ENCODE assay signal across 17 cellular contexts in the genomic region with DNA sequence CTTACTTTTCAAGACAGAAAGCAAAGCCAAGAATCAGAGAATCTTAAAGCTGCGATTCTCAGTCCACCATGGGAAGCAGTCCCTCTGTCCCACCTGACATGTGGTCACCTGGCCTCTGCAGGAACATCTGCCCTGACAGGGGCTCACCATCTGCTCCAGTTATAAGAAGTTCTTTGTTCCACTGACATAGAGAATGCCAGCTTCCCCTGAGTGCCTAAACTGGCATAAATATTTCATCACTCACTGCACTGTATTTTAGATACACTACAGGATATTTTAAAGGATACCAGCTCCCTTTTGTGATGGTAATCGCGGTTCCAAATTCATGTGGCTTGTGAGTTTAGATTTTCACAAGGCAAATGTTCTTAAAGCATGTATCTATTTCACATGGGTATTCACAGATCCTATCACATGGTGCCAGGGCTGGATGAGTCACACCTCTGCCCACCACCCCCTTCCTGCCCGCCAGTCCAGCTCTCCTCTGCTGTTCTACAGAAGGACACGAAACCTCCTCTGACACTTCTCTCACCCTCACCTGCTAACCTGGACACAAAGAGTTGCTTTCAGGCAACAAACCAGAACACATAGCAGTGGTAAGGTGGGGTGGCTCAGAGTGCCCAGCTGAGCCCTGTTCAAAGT.
DNase-seq lines count a peak whose midpoint lies in the region; TF ChIP-seq lines count a peak whose summit lies in the region.
"Had no signal": no experiment of that assay in that cellular context is flagged by ENCODE, and none has a peak within 500 bp of the region (broad histone marks: within the 10 kb centered on the region; RNA-seq: fewer than 3 reads in every experiment).

No MANE protein-coding gene starts in this region.

- H3K27me3 ChIP-seq in breast epithelium (no peaks in the 10 kb centered on the region), SK-N-SH (ENCODE audit: insufficient read depth) (no peaks in the 10 kb centered on the region), vagina (no peaks in the 10 kb centered on the region)
- H3K27me3 ChIP-seq: brain microvascular endothelial cell, right lobe of liver, transverse colon had no signal

- H3K4me3 Mint-ChIP-seq in MCF 10A (ENCODE audit: unreplicated experiment) (no peak overlapping the region), glutamatergic neuron (ENCODE audit: unreplicated experiment) (peak overlapping the region; percentile 69)
- no peak overlapping the region for H3K4me3 Mint-ChIP-seq in activated CD4-positive, alpha-beta memory T cell treated with anti-CD3 and anti-CD28 coated beads, Interleukin-2, amount 10 ng/mL, durations not matched to agents 7 days and 5 days
- H3K4me3 Mint-ChIP-seq: nephron had no signal

- no peak for TF ChIP-seq POLR2A in breast epithelium (IDR thresholded peaks at IDR 0.05)
- no peak for TF ChIP-seq POLR2A in vagina (IDR thresholded peaks at IDR 0.05)

- H3K4me1 Mint-ChIP-seq in MCF 10A (ENCODE audit: insufficient read depth, unreplicated experiment) (peaks cover 11% of the 10 kb centered on the region), glutamatergic neuron (ENCODE audit: low read depth, unreplicated experiment) (peaks cover 18% of the 10 kb centered on the region)
- peaks cover 1% of the 10 kb centered on the region for H3K4me1 Mint-ChIP-seq in activated CD4-positive, alpha-beta memory T cell treated with anti-CD3 and anti-CD28 coated beads, Interleukin-2, amount 10 ng/mL, durations not matched to agents 7 days and 5 days
- H3K4me1 Mint-ChIP-seq: nephron had no signal

- 76% methylated on average over 5 of the region's 5 CpGs for WGBS in SK-N-SH (ENCODE audit: low lambda C conversion rate)

- H3K4me1 ChIP-seq in breast epithelium, result no peaks in the 10 kb centered on the region
- H3K4me1 ChIP-seq in SK-N-SH (ENCODE audit: control insufficient read depth in 1 of 2, insufficient read depth in 2 of 2, low read depth in 1 of 2, low read length in 1 of 2), result peaks cover under 1 to 2% of the 10 kb centered on the region in 2 experiments; a peak in 1 of 4 replicates
- H3K4me1 ChIP-seq in vagina, result peaks cover 11% of the 10 kb centered on the region
- H3K4me1 ChIP-seq: right lobe of liver, transverse colon had no signal

- CTCF ChIA-PET in MCF 10A (lab: Yijun Ruan, JAX), result interaction anchor here (0.8 to 3.5 kb wide), 6 partner anchors 13 to 275 kb away, joined by 3 to 14 read pairs (median 6); no protein-coding TSS in a partner anchor
- CTCF ChIA-PET in SK-N-SH (lab: Yijun Ruan, JAX), result interaction anchor here (0.6 to 5.7 kb wide), 6 partner anchors 11 to 114 kb away, joined by 3 to 30 read pairs (median 3); no protein-coding TSS in a partner anchor
- CTCF ChIA-PET in activated CD4-positive, alpha-beta memory T cell treated with anti-CD3 and anti-CD28 coated beads, Interleukin-2, amount 10 ng/mL, durations not matched to agents 7 days and 5 days (lab: Charles Lee), result interaction anchor here (0.5 to 1.4 kb wide), 3 partner anchors 23 to 1062 kb away, joined by 3 read pairs; no protein-coding TSS in a partner anchor

- H3K9me3 ChIP-seq in breast epithelium (no peaks in the 10 kb centered on the region), SK-N-SH (no peaks in the 10 kb centered on the region), vagina (no peaks in the 10 kb centered on the region)
- H3K9me3 ChIP-seq: right lobe of liver, transverse colon had no signal

- H3K9me3 Mint-ChIP-seq in MCF 10A (ENCODE audit: unreplicated experiment) (no peaks in the 10 kb centered on the region), glutamatergic neuron (ENCODE audit: unreplicated experiment) (no peaks in the 10 kb centered on the region)
- no peaks in the 10 kb centered on the region for H3K9me3 Mint-ChIP-seq in activated CD4-positive, alpha-beta memory T cell treated with anti-CD3 and anti-CD28 coated beads, Interleukin-2, amount 10 ng/mL, durations not matched to agents 7 days and 5 days
- H3K9me3 Mint-ChIP-seq: nephron had no signal

- H3K27ac Mint-ChIP-seq in MCF 10A (ENCODE audit: low read depth, unreplicated experiment), result peak overlapping the region; percentile 2
- peak overlapping the region; percentile 75 for H3K27ac Mint-ChIP-seq in glutamatergic neuron (ENCODE audit: unreplicated experiment)
- H3K27ac Mint-ChIP-seq in activated CD4-positive, alpha-beta memory T cell treated with anti-CD3 and anti-CD28 coated beads, Interleukin-2, amount 10 ng/mL, durations not matched to agents 7 days and 5 days, result no peak overlapping the region
- H3K27ac Mint-ChIP-seq: nephron had no signal

- DNase-seq in MCF 10A (ENCODE audit: unreplicated experiment) (peak; percentile 65), breast epithelium (ENCODE audit: low spot score in 2 of 2) (no peak), SK-N-SH (no peak), glutamatergic neuron (no peak), vagina (ENCODE audit: extremely low spot score in 2 of 2) (no peak), NCI-H187 treated with DMSO at 0.1 percent for 48 hours (lab: John Stamatoyannopoulos, UW) (no peak)
- no peak for DNase-seq in activated CD4-positive, alpha-beta memory T cell treated with anti-CD3 and anti-CD28 coated beads, Interleukin-2, amount 10 ng/mL, durations not matched to agents 7 days and 5 days
- no peak for DNase-seq in activated T-cell treated with anti-CD3 and anti-CD28 coated beads, Interleukin-2, amount 50 U/mL, for 48 hours
- DNase-seq: activated naive CD4-positive, alpha-beta T cell; brain microvascular endothelial cell; COR-L47; NCI-H226; right lobe of liver; stimulated activated CD4-positive, alpha-beta T cell treated with anti-CD3 and anti-CD28 coated beads, Interleukin-2, amount 100 ng/mL, for 48 hours; transverse colon had no signal

- H3K79me2 ChIP-seq in SK-N-SH (ENCODE audit: insufficient read depth), result no peaks in the 10 kb centered on the region

- TF ChIP-seq CTCF in MCF 10A (IDR thresholded peaks at IDR 0.05; ENCODE audit: unreplicated experiment) (no peak), breast epithelium (IDR thresholded peaks at IDR 0.05) (no peak), SK-N-SH (IDR thresholded peaks at IDR 0.05) (no peak), glutamatergic neuron (IDR thresholded peaks at IDR 0.05; ENCODE audit: partially characterized antibody, unreplicated experiment) (no peak), vagina (IDR thresholded peaks at IDR 0.05) (no peak)

- H3F3A ChIP-seq in SK-N-SH (replicated peaks; ENCODE audit: insufficient read depth), result no peaks in the 10 kb centered on the region

- H3K9me2 ChIP-seq in SK-N-SH, result no peaks in the 10 kb centered on the region

- no peak overlapping the region; the same call in 1 of the 2 replicates for H3K4me2 ChIP-seq in SK-N-SH

- POLR2A ChIA-PET in MCF 10A (lab: Yijun Ruan, JAX), result interaction anchor here (0.6 kb wide), 1 partner anchor 13 kb away, joined by 4 read pairs; no protein-coding TSS in a partner anchor
- POLR2A ChIA-PET in SK-N-SH (lab: Yijun Ruan, JAX), result no interaction called here
- POLR2A ChIA-PET in activated CD4-positive, alpha-beta memory T cell treated with anti-CD3 and anti-CD28 coated beads, Interleukin-2, amount 10 ng/mL, durations not matched to agents 7 days and 5 days (lab: Charles Lee), result no interaction called here

- intact Hi-C loops in MCF 10A (cut with micrococcal nuclease) (no loop called here), breast epithelium (cut with DNase I; ENCODE audit: low total_unique reads) (no loop called here), vagina (cut with DNase I) (no loop called here)

- H3K27me3 Mint-ChIP-seq in MCF 10A (ENCODE audit: insufficient read depth, unreplicated experiment), result no peaks in the 10 kb centered on the region
- H3K27me3 Mint-ChIP-seq in glutamatergic neuron (ENCODE audit: unreplicated experiment), result no peaks in the 10 kb centered on the region
- no peaks in the 10 kb centered on the region for H3K27me3 Mint-ChIP-seq in activated CD4-positive, alpha-beta memory T cell treated with anti-CD3 and anti-CD28 coated beads, Interleukin-2, amount 10 ng/mL, durations not matched to agents 7 days and 5 days

- H3K36me3 ChIP-seq in breast epithelium (no peaks in the 10 kb centered on the region), SK-N-SH (replicated peaks in 1 of 2; ENCODE audit: control insufficient read depth in 1 of 2, insufficient read depth in 2 of 2, low read length in 1 of 2) (no peaks in the 10 kb centered on the region), vagina (no peaks in the 10 kb centered on the region)
- H3K36me3 ChIP-seq: brain microvascular endothelial cell, right lobe of liver, transverse colon had no signal

- no peak for TF ChIP-seq EP300 in SK-N-SH (IDR thresholded peaks at IDR 0.05; ENCODE audit: borderline replicate concordance in 1 of 2, low read depth in 1 of 2, low read length in 1 of 2)

- BruUV-seq in MCF 10A (replicated peaks; lab: Mats Ljungman, UMichigan), result no TSS peak

- H3K36me3 Mint-ChIP-seq in MCF 10A (ENCODE audit: insufficient read depth, unreplicated experiment) (no peaks in the 10 kb centered on the region), glutamatergic neuron (ENCODE audit: unreplicated experiment) (no peaks in the 10 kb centered on the region)
- no peaks in the 10 kb centered on the region for H3K36me3 Mint-ChIP-seq in activated CD4-positive, alpha-beta memory T cell treated with anti-CD3 and anti-CD28 coated beads, Interleukin-2, amount 10 ng/mL, durations not matched to agents 7 days and 5 days (ENCODE audit: low read depth)

- no peak overlapping the region for H3K9ac ChIP-seq in SK-N-SH

- TF ChIP-seq RAD21 in SK-N-SH (IDR thresholded peaks at IDR 0.05; ENCODE audit: low read length), result no peak

- H3K27ac ChIP-seq in breast epithelium, result no peak overlapping the region
- no peak overlapping the region; a peak in 1 of 4 replicates for H3K27ac ChIP-seq in SK-N-SH (ENCODE audit: low read depth in 2 of 2, low read length in 1 of 2)
- H3K27ac ChIP-seq in vagina, result peak overlapping the region; percentile 9
- H3K27ac ChIP-seq: brain microvascular endothelial cell, right lobe of liver, transverse colon, VCaP had no signal

- no peak overlapping the region for H2AFZ ChIP-seq in SK-N-SH (ENCODE audit: low read depth)

- H3K4me3 ChIP-seq in breast epithelium (no peak overlapping the region), SK-N-SH (ENCODE audit: low read depth in 2 of 2, low read length in 1 of 2) (no peak overlapping the region), vagina (no peak overlapping the region)
- H3K4me3 ChIP-seq: right lobe of liver, transverse colon had no signal

- H4K20me1 ChIP-seq in SK-N-SH (ENCODE audit: insufficient read depth), result no peaks in the 10 kb centered on the region

TF ChIP-seq in SK-N-SH, 30 proteins besides CTCF, POLR2A, EP300 and RAD21 (continues in another document):
- TF ChIP-seq JUND (IDR thresholded peaks at IDR 0.05) (peak; percentile 37; the same call in 1 of the 2 replicates), TCF12 (IDR thresholded peaks at IDR 0.05) (peak; percentile 7; the same call in 1 of the 2 replicates), FOSL2 (IDR thresholded peaks at IDR 0.05; ENCODE audit: borderline replicate concordance, low read depth) (peak; percentile 63; the same call in 1 of the 2 replicates), MEF2A (IDR thresholded peaks at IDR 0.05; ENCODE audit: borderline replicate concordance, low read depth) (no peak)
